ENCODE assay signal across 16 cellular contexts in the genomic region with DNA sequence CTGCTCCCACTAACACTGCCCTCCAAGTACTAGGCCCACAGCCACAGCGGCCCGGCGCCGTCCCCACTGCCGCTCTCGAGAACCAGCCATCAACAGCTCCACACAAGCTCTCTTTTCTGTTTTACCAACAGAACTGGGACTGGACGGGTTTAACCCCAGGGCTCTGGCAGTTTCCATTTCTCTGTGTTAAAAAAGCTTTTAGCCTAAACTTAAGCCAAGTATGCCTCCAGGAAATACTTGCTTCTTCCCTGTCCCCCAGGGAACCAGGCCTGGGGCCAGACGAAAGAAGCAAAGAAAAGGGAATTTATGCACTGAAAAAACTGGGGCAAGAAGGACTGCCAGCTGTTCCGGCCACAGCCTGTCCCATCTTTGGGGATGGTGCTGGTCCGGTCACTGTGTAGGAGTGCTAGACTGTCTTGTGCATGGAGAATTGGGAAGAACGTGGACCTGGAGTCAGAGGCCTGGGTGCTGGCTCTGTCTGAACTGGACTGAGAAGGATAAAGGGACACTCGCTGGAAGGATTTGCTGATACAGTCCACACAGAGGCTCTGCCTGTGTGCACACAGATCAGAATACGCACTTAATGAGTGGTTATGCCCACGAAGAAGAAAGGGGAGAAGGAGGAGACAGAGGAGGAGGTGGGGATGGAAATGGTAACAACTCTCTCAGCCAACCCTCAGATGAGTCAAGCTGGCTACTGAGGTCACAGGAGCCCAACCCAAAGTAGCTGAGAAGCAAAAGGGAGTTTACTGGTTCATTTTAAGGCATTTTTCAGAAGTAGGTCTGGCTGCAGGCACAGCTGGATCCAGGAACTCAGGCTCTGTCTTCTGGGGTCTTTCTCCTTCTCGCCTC.
DNase-seq lines count a peak whose midpoint lies in the region; TF ChIP-seq lines count a peak whose summit lies in the region.
"Had no signal": no experiment of that assay in that cellular context is flagged by ENCODE, and none has a peak within 500 bp of the region (broad histone marks: within the 10 kb centered on the region; RNA-seq: fewer than 3 reads in every experiment).

No MANE protein-coding gene starts in this region.

- H3K36me3 ChIP-seq in GM23248 (ENCODE audit: low read depth) (no peaks in the 10 kb centered on the region), subcutaneous abdominal adipose tissue (ENCODE audit: control insufficient read depth in 5 of 5, insufficient read depth in 5 of 5, low read length in 5 of 5) (no peaks in the 10 kb centered on the region)
- H3K36me3 ChIP-seq: BE2C, neutrophil, spleen, stomach had no signal

- no peak overlapping the region for H3K4me3 Mint-ChIP-seq in chondrocyte (ENCODE audit: unreplicated experiment)
- H3K4me3 Mint-ChIP-seq: activated naive CD8-positive, alpha-beta T cell; T-helper 1 cell treated with Interleukin-12 subunit alpha and Interleukin-12 subunit beta and Interleukin-4 antibody, amounts not matched to agents 30 μg/mL and 1 μg/mL, for 36 hours had no signal

- H4K20me1 ChIP-seq in GM23248 (ENCODE audit: insufficient read depth) = no peaks in the 10 kb centered on the region

- H3K27me3 ChIP-seq in GM23248 (replicated peaks; ENCODE audit: insufficient read depth) (no peaks in the 10 kb centered on the region), subcutaneous abdominal adipose tissue (ENCODE audit: control insufficient read depth in 5 of 5, insufficient read depth in 4 of 5, low read length in 5 of 5) (peaks cover 0 to 19% (median 3%) of the 10 kb centered on the region in 5 donors)
- H3K27me3 ChIP-seq: BE2C, neutrophil had no signal

- H3K4me1 ChIP-seq in GM23248 (ENCODE audit: insufficient read depth) (peaks cover 7% of the 10 kb centered on the region; the same call in 1 of the 2 replicates), subcutaneous abdominal adipose tissue (ENCODE audit: control insufficient read depth in 5 of 5, insufficient read depth in 5 of 5, low read length in 5 of 5) (peaks cover 3 to 27% (median 21%) of the 10 kb centered on the region in 5 donors)
- H3K4me1 ChIP-seq: spleen had no signal

- H3F3A ChIP-seq in GM23248 (ENCODE audit: insufficient read depth) = peaks cover 8% of the 10 kb centered on the region; the same call in 1 of the 2 replicates

- H3K9me3 ChIP-seq in GM23248 (ENCODE audit: low read depth) (no peaks in the 10 kb centered on the region), subcutaneous abdominal adipose tissue (ENCODE audit: control insufficient read depth in 5 of 5, low read length in 5 of 5) (no peaks in the 10 kb centered on the region)
- H3K9me3 ChIP-seq: BE2C, neutrophil, spleen, stomach had no signal

- no peak for TF ChIP-seq CTCF in chondrocyte (IDR thresholded peaks at IDR 0.05)

- no peaks in the 10 kb centered on the region for H3K36me3 Mint-ChIP-seq in chondrocyte (ENCODE audit: low read depth)
- H3K36me3 Mint-ChIP-seq: activated naive CD8-positive, alpha-beta T cell had no signal

- H3K4me1 Mint-ChIP-seq in chondrocyte (ENCODE audit: low read depth) = peaks cover 49% of the 10 kb centered on the region

- no peak overlapping the region for H3K4me2 ChIP-seq in GM23248 (ENCODE audit: unreplicated experiment)

- H3K79me2 ChIP-seq in GM23248 (ENCODE audit: insufficient read depth) = no peaks in the 10 kb centered on the region

- in situ Hi-C loops in GM23248 (cut with MboI) = no loop called here

- DNase-seq in GM23248 (peak; percentile 73), chondrocyte (ENCODE audit: low spot score) (no peak), hippocampal formation (lab: John Stamatoyannopoulos, UW) (peak; percentile 36 to 45), ecto neural progenitor cell (ENCODE audit: low spot score) (no peak), NCI-H1694 (lab: John Stamatoyannopoulos, UW) (no peak), NCI-H128 (lab: John Stamatoyannopoulos, UW; ENCODE audit: unreplicated experiment) (no peak)
- no peak for DNase-seq in activated CD4-positive, alpha-beta T cell treated with anti-CD3 and anti-CD28 coated beads for 48 hours
- DNase-seq: BE2C, cortex of kidney, erythroblast, spleen, stomach had no signal

- peak overlapping the region; percentile 88 for H3K27ac Mint-ChIP-seq in chondrocyte (ENCODE audit: unreplicated experiment)
- H3K27ac Mint-ChIP-seq: activated naive CD8-positive, alpha-beta T cell; T-helper 1 cell treated with Interleukin-12 subunit alpha and Interleukin-12 subunit beta and Interleukin-4 antibody, amounts not matched to agents 30 μg/mL and 1 μg/mL, for 36 hours had no signal

- no peak overlapping the region for H3K9ac ChIP-seq in GM23248
- H3K9ac ChIP-seq in subcutaneous abdominal adipose tissue (ENCODE audit: low read length in 5 of 5) = peak overlapping the region in 1 of 5 donors; percentile 11

- no peak overlapping the region for H3K27ac ChIP-seq in GM23248
- H3K27ac ChIP-seq in subcutaneous abdominal adipose tissue (ENCODE audit: low read depth, low read length) = peak overlapping the region; percentile 17
- H3K27ac ChIP-seq: neutrophil had no signal

- H3K9me2 ChIP-seq in GM23248 (ENCODE audit: insufficient read depth) = no peaks in the 10 kb centered on the region

- peak overlapping the region; percentile 34; the same call in 1 of the 2 replicates for H2AFZ ChIP-seq in GM23248

- 57 to 65% methylated on average over 15 of the region's 15 CpGs for WGBS in GM23248 (ENCODE audit: low coverage in 1 of 2, low lambda C conversion rate in 2 of 2, missing lambda C conversion rate in 2 of 2), 2 experiments

- no peaks in the 10 kb centered on the region for H3K9me3 Mint-ChIP-seq in chondrocyte (ENCODE audit: low read depth)
- H3K9me3 Mint-ChIP-seq: T-helper 1 cell treated with Interleukin-12 subunit alpha and Interleukin-12 subunit beta and Interleukin-4 antibody, amounts not matched to agents 30 μg/mL and 1 μg/mL, for 36 hours had no signal

- H3K4me3 ChIP-seq in GM23248 (no peak overlapping the region), subcutaneous abdominal adipose tissue (ENCODE audit: low read depth in 1 of 5, low read length in 5 of 5) (no peak overlapping the region)
- H3K4me3 ChIP-seq: spleen, stomach had no signal

- H3K27me3 Mint-ChIP-seq in chondrocyte (ENCODE audit: low read depth) = no peaks in the 10 kb centered on the region

Comparison
In these comparisons a context has a peak if more than half of its experiments do, and no peak if none do; other contexts are left out.
1. DNase-seq: peak in GM23248 (single experiment) and hippocampal formation (2 of 2); none in chondrocyte (single experiment), ecto neural progenitor cell (single experiment), NCI-H1694 (single experiment), activated CD4-positive, alpha-beta T cell treated with anti-CD3 and anti-CD28 coated beads for 48 hours (single experiment) and NCI-H128 (single experiment).